Comparison of ENCODE assay signal across 21 cellular contexts in genomic region chr16:89739383-89739782, GRCh38.
"Had no signal": no experiment of that assay in that cellular context is flagged by ENCODE, and none has a peak within 500 bp of the region (broad histone marks: within the 10 kb centered on the region; RNA-seq: fewer than 3 reads in every experiment).

No MANE protein-coding gene starts in this region.

- H3K9me3 ChIP-seq: psoas muscle, spleen had no signal

- H3K27ac ChIP-seq: brain microvascular endothelial cell, psoas muscle, spleen had no signal

- H3K27me3 Mint-ChIP-seq: naive B cell had no signal

- H3K27me3 ChIP-seq: brain microvascular endothelial cell, spleen had no signal

- DNase-seq: activated CD4-positive, alpha-beta T cell treated with anti-CD3 and anti-CD28 coated beads for 1 hour; activated CD4-positive, alpha-beta T cell treated with anti-CD3 and anti-CD28 coated beads, Interleukin-2, amount 50 U/mL, for 48 hours; activated CD8-positive, alpha-beta memory T cell treated with anti-CD3 and anti-CD28 coated beads, Interleukin-2, amount 50 U/mL, for 48 hours; activated naive CD4-positive, alpha-beta T cell treated with anti-CD3 and anti-CD28 coated beads, Interleukin-2, amount 50 U/mL, for 16 hours; amygdala; brain microvascular endothelial cell; dermis blood vessel endothelial cell; endodermal cell; erythroblast; left cardiac atrium; midbrain; naive B cell; occipital lobe; psoas muscle; spleen; stimulated activated CD4-positive, alpha-beta T cell treated with anti-CD3 and anti-CD28 coated beads, Interleukin-1b, Interleukin-23, amount 100 ng/mL, for 48 hours; stimulated activated naive CD4-positive, alpha-beta T cell treated with Interleukin-2 at 50 U/mL for 16 hours; SW 1271; T1000 had no signal

- H3K4me3 Mint-ChIP-seq: endodermal cell, naive B cell had no signal

- H3K4me1 Mint-ChIP-seq: endodermal cell had no signal

- H3K36me3 Mint-ChIP-seq: naive B cell had no signal

- H3K9me3 Mint-ChIP-seq: endodermal cell, naive B cell had no signal

- H3K27ac Mint-ChIP-seq: endodermal cell had no signal

- ATAC-seq: psoas muscle, sciatic nerve had no signal

- H3K4me3 ChIP-seq: lung, psoas muscle, spleen had no signal

- H3K4me1 ChIP-seq: psoas muscle had no signal
